In the genomic region with DNA sequence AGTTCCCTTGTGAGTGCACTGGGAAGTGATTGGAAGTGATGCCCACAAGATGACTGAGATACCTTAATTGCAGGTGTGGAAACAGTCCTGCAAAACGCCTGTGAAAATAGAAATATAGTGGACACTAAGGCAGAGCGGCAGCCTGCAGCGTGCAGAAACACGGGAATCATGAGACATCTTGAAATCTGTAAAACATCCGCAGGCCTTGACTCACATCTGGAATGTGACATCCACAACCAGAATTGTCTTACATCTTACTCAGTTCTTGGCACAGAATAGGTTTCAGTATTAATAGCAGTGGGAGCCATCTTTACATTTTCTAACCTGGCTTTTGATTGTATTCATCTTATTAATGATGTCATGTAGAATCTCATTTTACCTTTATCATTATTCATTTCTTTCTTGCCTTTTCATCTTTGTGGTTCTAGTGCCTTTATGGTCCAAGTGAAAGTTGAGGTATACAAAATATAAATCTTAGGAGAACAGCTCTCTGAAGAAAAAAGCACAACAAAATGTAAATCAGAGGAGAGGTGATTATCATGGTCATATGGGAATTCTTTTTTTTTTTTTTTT, we compare ENCODE assay signal across 1 cellular context.
TF ChIP-seq lines count a peak whose summit lies in the region.

No MANE protein-coding gene starts in this region.

TF ChIP-seq in HepG2, 621 proteins besides CTCF, POLR2A, EP300 and RAD21:
- no peak for TF ChIP-seq GATAD1 (CRISPR knock-in tag; IDR thresholded peaks at IDR 0.05)
- TF ChIP-seq, protein P1, sequence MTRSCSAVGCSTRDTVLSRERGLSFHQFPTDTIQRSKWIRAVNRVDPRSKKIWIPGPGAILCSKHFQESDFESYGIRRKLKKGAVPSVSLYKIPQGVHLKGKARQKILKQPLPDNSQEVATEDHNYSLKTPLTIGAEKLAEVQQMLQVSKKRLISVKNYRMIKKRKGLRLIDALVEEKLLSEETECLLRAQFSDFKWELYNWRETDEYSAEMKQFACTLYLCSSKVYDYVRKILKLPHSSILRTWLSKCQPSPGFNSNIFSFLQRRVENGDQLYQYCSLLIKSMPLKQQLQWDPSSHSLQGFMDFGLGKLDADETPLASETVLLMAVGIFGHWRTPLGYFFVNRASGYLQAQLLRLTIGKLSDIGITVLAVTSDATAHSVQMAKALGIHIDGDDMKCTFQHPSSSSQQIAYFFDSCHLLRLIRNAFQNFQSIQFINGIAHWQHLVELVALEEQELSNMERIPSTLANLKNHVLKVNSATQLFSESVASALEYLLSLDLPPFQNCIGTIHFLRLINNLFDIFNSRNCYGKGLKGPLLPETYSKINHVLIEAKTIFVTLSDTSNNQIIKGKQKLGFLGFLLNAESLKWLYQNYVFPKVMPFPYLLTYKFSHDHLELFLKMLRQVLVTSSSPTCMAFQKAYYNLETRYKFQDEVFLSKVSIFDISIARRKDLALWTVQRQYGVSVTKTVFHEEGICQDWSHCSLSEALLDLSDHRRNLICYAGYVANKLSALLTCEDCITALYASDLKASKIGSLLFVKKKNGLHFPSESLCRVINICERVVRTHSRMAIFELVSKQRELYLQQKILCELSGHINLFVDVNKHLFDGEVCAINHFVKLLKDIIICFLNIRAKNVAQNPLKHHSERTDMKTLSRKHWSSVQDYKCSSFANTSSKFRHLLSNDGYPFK (CRISPR knock-in tag; IDR thresholded peaks at IDR 0.05; ENCODE audit: borderline replicate concordance), result no peak
- TF ChIP-seq ATF7 (IDR thresholded peaks at IDR 0.05), result peak; percentile 55; the same call in 1 of the 2 replicates
- TF ChIP-seq ATF7 (CRISPR knock-in tag; IDR thresholded peaks at IDR 0.05), result no peak
- TF ChIP-seq, protein P2, sequence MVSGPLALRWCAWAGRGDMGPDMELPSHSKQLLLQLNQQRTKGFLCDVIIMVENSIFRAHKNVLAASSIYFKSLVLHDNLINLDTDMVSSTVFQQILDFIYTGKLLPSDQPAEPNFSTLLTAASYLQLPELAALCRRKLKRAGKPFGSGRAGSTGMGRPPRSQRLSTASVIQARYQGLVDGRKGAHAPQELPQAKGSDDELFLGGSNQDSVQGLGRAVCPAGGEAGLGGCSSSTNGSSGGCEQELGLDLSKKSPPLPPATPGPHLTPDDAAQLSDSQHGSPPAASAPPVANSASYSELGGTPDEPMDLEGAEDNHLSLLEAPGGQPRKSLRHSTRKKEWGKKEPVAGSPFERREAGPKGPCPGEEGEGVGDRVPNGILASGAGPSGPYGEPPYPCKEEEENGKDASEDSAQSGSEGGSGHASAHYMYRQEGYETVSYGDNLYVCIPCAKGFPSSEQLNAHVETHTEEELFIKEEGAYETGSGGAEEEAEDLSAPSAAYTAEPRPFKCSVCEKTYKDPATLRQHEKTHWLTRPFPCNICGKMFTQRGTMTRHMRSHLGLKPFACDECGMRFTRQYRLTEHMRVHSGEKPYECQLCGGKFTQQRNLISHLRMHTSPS (CRISPR knock-in tag; IDR thresholded peaks at IDR 0.05; ENCODE audit: low read depth), result no peak
- TF ChIP-seq SMAD1 (CRISPR knock-in tag; IDR thresholded peaks at IDR 0.05; ENCODE audit: borderline replicate concordance, low read depth), result no peak
- no peak for TF ChIP-seq FOXK2 (IDR thresholded peaks at IDR 0.05)
- no peak for TF ChIP-seq NR2F6 (IDR thresholded peaks at IDR 0.05)
- no peak for TF ChIP-seq NR2F6 (CRISPR knock-in tag; IDR thresholded peaks at IDR 0.05)
- TF ChIP-seq, protein P3, sequence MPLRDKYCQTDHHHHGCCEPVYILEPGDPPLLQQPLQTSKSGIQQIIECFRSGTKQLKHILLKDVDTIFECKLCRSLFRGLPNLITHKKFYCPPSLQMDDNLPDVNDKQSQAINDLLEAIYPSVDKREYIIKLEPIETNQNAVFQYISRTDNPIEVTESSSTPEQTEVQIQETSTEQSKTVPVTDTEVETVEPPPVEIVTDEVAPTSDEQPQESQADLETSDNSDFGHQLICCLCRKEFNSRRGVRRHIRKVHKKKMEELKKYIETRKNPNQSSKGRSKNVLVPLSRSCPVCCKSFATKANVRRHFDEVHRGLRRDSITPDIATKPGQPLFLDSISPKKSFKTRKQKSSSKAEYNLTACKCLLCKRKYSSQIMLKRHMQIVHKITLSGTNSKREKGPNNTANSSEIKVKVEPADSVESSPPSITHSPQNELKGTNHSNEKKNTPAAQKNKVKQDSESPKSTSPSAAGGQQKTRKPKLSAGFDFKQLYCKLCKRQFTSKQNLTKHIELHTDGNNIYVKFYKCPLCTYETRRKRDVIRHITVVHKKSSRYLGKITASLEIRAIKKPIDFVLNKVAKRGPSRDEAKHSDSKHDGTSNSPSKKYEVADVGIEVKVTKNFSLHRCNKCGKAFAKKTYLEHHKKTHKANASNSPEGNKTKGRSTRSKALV (CRISPR knock-in tag; IDR thresholded peaks at IDR 0.05), result no peak
